In the genomic region with DNA sequence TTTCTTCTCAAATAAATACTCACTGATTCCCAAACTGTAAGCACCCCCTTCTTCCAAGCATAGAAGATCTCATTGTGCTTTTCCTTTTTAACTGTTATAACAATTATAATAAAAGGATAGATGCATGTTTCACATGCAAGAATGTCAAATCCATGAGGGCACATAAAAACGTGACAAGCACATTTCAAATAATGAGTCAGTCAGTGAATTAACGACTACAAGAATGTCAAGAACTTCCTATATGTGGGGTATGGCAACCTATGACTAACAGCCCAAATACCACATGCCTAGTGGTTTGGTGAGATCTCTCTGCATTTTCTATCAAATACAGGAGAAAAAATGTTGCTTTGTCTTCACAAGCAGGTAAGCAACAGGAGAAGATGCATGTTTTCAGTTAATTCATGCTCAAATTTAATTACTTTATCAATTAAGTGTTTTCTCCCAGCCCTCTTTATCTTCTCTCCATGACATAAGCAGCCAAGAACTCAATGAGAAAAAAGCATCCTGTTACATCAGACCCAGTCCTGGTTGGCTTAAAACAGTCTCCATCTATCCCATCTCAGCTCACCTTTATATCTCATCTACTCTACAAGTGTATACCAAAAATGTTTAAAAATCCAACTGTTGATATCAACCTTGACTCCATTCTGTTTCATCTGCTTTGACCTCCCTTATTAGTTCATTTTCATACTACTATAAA, we compare ENCODE assay signal across 13 cellular contexts.
A peak's percentile ranks its signal among the peaks of the same experiment; 100 is the strongest.
DNase-seq lines count a peak whose midpoint lies in the region; ATAC-seq, FAIRE-seq and TF ChIP-seq lines count a peak whose summit lies in the region.
"Had no signal": no experiment of that assay in that cellular context is flagged by ENCODE, and none has a peak within 500 bp of the region (broad histone marks: within the 10 kb centered on the region; RNA-seq: fewer than 3 reads in every experiment).

No MANE protein-coding gene starts in this region.

- H3K36me3 ChIP-seq in brain microvascular endothelial cell (replicated peaks) (no peaks in the 10 kb centered on the region), keratinocyte (ENCODE audit: control insufficient read depth in 2 of 2, extremely low read depth in 1 of 2, insufficient read depth in 2 of 2, low read length in 2 of 2) (no peaks in the 10 kb centered on the region)
- H3K36me3 ChIP-seq: gastroesophageal sphincter, transverse colon had no signal

- H3K4me3 ChIP-seq in brain microvascular endothelial cell (ENCODE audit: low read depth, low read length) (no peak overlapping the region), keratinocyte (ENCODE audit: control insufficient read depth in 2 of 3, extremely low read depth in 1 of 3, insufficient read depth in 2 of 3, low read depth in 1 of 3, low read length in 3 of 3) (no peak overlapping the region), dorsolateral prefrontal cortex (no peak overlapping the region)
- H3K4me3 ChIP-seq: gastroesophageal sphincter, GM12878, transverse colon had no signal

- H3K4me2 ChIP-seq in keratinocyte (ENCODE audit: control insufficient read depth, extremely low read depth, insufficient read depth, low read depth, low read length), result peak overlapping the region; percentile 29

- H3K4me1 ChIP-seq in keratinocyte (ENCODE audit: control insufficient read depth, extremely low read depth, insufficient read depth, low read length), result peaks cover 12% of the 10 kb centered on the region
- H3K4me1 ChIP-seq: gastroesophageal sphincter, transverse colon had no signal

- H3K9me3 ChIP-seq in keratinocyte (ENCODE audit: control insufficient read depth, low read depth, low read length), result no peaks in the 10 kb centered on the region
- H3K9me3 ChIP-seq: gastroesophageal sphincter, transverse colon had no signal

- H3K27me3 ChIP-seq in brain microvascular endothelial cell (replicated peaks) (no peaks in the 10 kb centered on the region), keratinocyte (ENCODE audit: control insufficient read depth, extremely low read depth, insufficient read depth, low read length) (no peaks in the 10 kb centered on the region), dorsolateral prefrontal cortex (no peaks in the 10 kb centered on the region)
- H3K27me3 ChIP-seq: gastroesophageal sphincter, transverse colon had no signal

- H3K27ac ChIP-seq in brain microvascular endothelial cell (no peak overlapping the region), keratinocyte (ENCODE audit: control insufficient read depth, insufficient read depth, low read length) (no peak overlapping the region), dorsolateral prefrontal cortex (no peak overlapping the region)
- H3K27ac ChIP-seq: gastroesophageal sphincter, transverse colon had no signal

- no peak overlapping the region for H3K9ac ChIP-seq in keratinocyte (ENCODE audit: control insufficient read depth, extremely low read depth, insufficient read depth, low read length)

- intact Hi-C loops in dorsolateral prefrontal cortex (cut with DNase I), result loop anchor here in 1 of 2 donors (5.0 kb wide), 2 partner anchors 97 to 307 kb away; no protein-coding TSS in a partner anchor

- no peak overlapping the region for H2AFZ ChIP-seq in keratinocyte (ENCODE audit: control insufficient read depth, low read length)

- H4K20me1 ChIP-seq in keratinocyte (ENCODE audit: control insufficient read depth, extremely low read depth, insufficient read depth, low read length), result no peaks in the 10 kb centered on the region

- no peaks in the 10 kb centered on the region for H3K9me1 ChIP-seq in keratinocyte (ENCODE audit: control insufficient read depth, extremely low read depth, insufficient read depth, low read length)

- TF ChIP-seq CTCF in brain microvascular endothelial cell (IDR thresholded peaks at IDR 0.05; ENCODE audit: low read depth, low read length, missing control alignments), result no peak
- no peak for TF ChIP-seq CTCF in keratinocyte (optimal IDR thresholded peaks at IDR 0.05 in 1 of 3, IDR thresholded peaks at IDR 0.05 in 1 of 3, conservative IDR thresholded peaks at IDR 0.05 in 1 of 3; ENCODE audit: extremely low read depth in 1 of 3, insufficient read depth in 2 of 3, low read length in 3 of 3)
- TF ChIP-seq CTCF in dorsolateral prefrontal cortex (IDR thresholded peaks at IDR 0.05 in 54 of 56, conservative IDR thresholded peaks at IDR 0.05 in 2 of 56; ENCODE audit: low read depth in 1 of 56, partially characterized antibody in 56 of 56), result no peak

- H3K79me2 ChIP-seq in keratinocyte (ENCODE audit: control insufficient read depth, insufficient read depth, low read length), result no peaks in the 10 kb centered on the region

- DNase-seq in AG08395 (ENCODE audit: low spot score) (peak; percentile 84), HT1080 (ENCODE audit: low read depth) (peak; percentile 89), brain microvascular endothelial cell (peak; percentile 67), keratinocyte (ENCODE audit: low read depth, low spot score) (peak; percentile 15), dorsolateral prefrontal cortex (no peak), NOMO-1 treated with dmso at 0.1 percent for 144 hours (lab: John Stamatoyannopoulos, UW; ENCODE audit: unreplicated experiment) (no peak)
- DNase-seq: activated T-cell treated with anti-CD3 and anti-CD28 coated beads, Interleukin-2, amount 50 U/mL, for 24 hours; central memory CD4-positive, alpha-beta T cell; transverse colon had no signal

- in situ Hi-C loops in brain microvascular endothelial cell (cut with HindIII; ENCODE audit: low pct_ligation_motif_present, low sequenced_read_pairs), result no loop called here

- dilution Hi-C loops in keratinocyte (cut with MboI; ENCODE audit: extremely low pct_ligation_motif_present, low sequenced_read_pairs), result no loop called here

- ATAC-seq in HG02759 (IDR thresholded peaks at IDR 0.05; ENCODE audit: unreplicated experiment) (no peak), HG02588 (IDR thresholded peaks at IDR 0.05; ENCODE audit: unreplicated experiment) (no peak)
- ATAC-seq: gastroesophageal sphincter, GM12878 had no signal

- peak; percentile 83 for FAIRE-seq in keratinocyte (lab: Jason Lieb, UNC)
- FAIRE-seq: GM12878 had no signal

Comparison
In these comparisons a context has a peak if more than half of its experiments do, and no peak if none do; other contexts are left out.
1. DNase-seq: peak in AG08395 (single experiment), HT1080 (single experiment), brain microvascular endothelial cell (single experiment) and keratinocyte (single experiment); none in dorsolateral prefrontal cortex (0 of 10) and NOMO-1 treated with dmso at 0.1 percent for 144 hours (single experiment).